In genomic region chr6:132812756-132813172, GRCh38 we compare ENCODE assay signal across 9 cellular contexts. TPM values are rescaled to one million over a fixed set of nuclear protein-coding genes. Genes with fewer than 3 reads are reported as not detected.
DNase-seq lines count a peak whose midpoint lies in the region; ATAC-seq and TF ChIP-seq lines count a peak whose summit lies in the region.
"Had no signal": no experiment of that assay in that cellular context is flagged by ENCODE, and none has a peak within 500 bp of the region (broad histone marks: within the 10 kb centered on the region; RNA-seq: fewer than 3 reads in every experiment).

No MANE protein-coding gene starts in this region.

- no peaks in the 10 kb centered on the region for H3K27me3 Mint-ChIP-seq in T-cell

- H3K4me1 ChIP-seq in hepatocyte (ENCODE audit: insufficient read depth) (peaks cover 19% of the 10 kb centered on the region), smooth muscle cell (ENCODE audit: low read depth) (peaks cover 21% of the 10 kb centered on the region)

- TF ChIP-seq CTCF in hepatocyte (IDR thresholded peaks at IDR 0.05; ENCODE audit: poor library complexity) (no peak), smooth muscle cell (IDR thresholded peaks at IDR 0.05; ENCODE audit: borderline replicate concordance, insufficient read depth, poor library complexity, severe bottlenecking) (no peak)

- no peaks in the 10 kb centered on the region for H3K9me3 ChIP-seq in hepatocyte (ENCODE audit: low read depth)
- no peaks in the 10 kb centered on the region for H3K9me3 ChIP-seq in smooth muscle cell (replicated peaks; ENCODE audit: low read depth)

- H3K4me3 ChIP-seq in hepatocyte, result peak overlapping the region; percentile 84
- H3K4me3 ChIP-seq in smooth muscle cell, result peak overlapping the region; percentile 95

- H3K36me3 Mint-ChIP-seq in T-cell, result peaks cover 26% of the 10 kb centered on the region

- H3K36me3 ChIP-seq in hepatocyte (replicated peaks; ENCODE audit: insufficient read depth, low read depth) (no peaks in the 10 kb centered on the region), smooth muscle cell (ENCODE audit: low read depth) (no peaks in the 10 kb centered on the region)

- H3K9ac ChIP-seq in smooth muscle cell (ENCODE audit: low read depth), result peak overlapping the region; percentile 75

- H3K79me2 ChIP-seq in hepatocyte, result peaks cover 32% of the 10 kb centered on the region
- H3K79me2 ChIP-seq in smooth muscle cell (ENCODE audit: low read depth), result peaks cover 28% of the 10 kb centered on the region

- POLR2A ChIA-PET in T-cell (lab: Charles Lee), result interaction anchor here (0.6 to 2.1 kb wide), 14 partner anchors 9 to 1825 kb away, joined by 3 to 16 read pairs (median 4); partner anchors contain the start of gene SLC18B1 (in 2 of the 2)

- H3K27me3 ChIP-seq in hepatocyte (no peaks in the 10 kb centered on the region), smooth muscle cell (ENCODE audit: low read depth) (peaks cover 9% of the 10 kb centered on the region)

- ATAC-seq in HG02840 (IDR thresholded peaks at IDR 0.05; ENCODE audit: low FRiP score, unreplicated experiment) (peak; percentile 10), T-cell (replicated peaks in 1 of 4) (peak in 1 of 4 experiments; percentile 3), GM19467 (IDR thresholded peaks at IDR 0.05; ENCODE audit: unreplicated experiment) (no peak)

- H3K4me3 Mint-ChIP-seq in T-cell, result peak overlapping the region; percentile 98 to 100 (median 98)

- no peaks in the 10 kb centered on the region for H3K9me2 ChIP-seq in hepatocyte (replicated peaks; ENCODE audit: insufficient read depth)

- WGBS in hepatocyte (ENCODE audit: low lambda C conversion rate, missing lambda C conversion rate), result 6% methylated on average over 5 of the region's 5 CpGs
- 4% methylated on average over 5 of the region's 5 CpGs for WGBS in smooth muscle cell (ENCODE audit: low lambda C conversion rate)

- peaks cover 24% of the 10 kb centered on the region for H3F3A ChIP-seq in smooth muscle cell (ENCODE audit: low read depth)

- peaks cover 39 to 51% (median 42%) of the 10 kb centered on the region in 3 donors for H3K4me1 Mint-ChIP-seq in T-cell

- peak; percentile 21 for DNase-seq in SIG-M5 treated with dmso at 0.1 percent for 504 hours (lab: John Stamatoyannopoulos, UW; ENCODE audit: unreplicated experiment)
- no peak for DNase-seq in SIG-M5 (lab: John Stamatoyannopoulos, UW)
- DNase-seq in T-cell, result peak in 2 of 34 experiments; percentile 10 to 19
- DNase-seq in hepatocyte (ENCODE audit: low spot score), result no peak
- no peak for DNase-seq in smooth muscle cell (lab: John Stamatoyannopoulos, UW; ENCODE audit: unreplicated experiment)
- DNase-seq in NCI-H187 treated with DMSO at 0.1 percent for 48 hours (lab: John Stamatoyannopoulos, UW), result no peak

- H3K4me2 ChIP-seq in hepatocyte (peak overlapping the region; percentile 94), smooth muscle cell (peak overlapping the region; percentile 91)

- peak overlapping the region; percentile 96 for H3K27ac ChIP-seq in hepatocyte
- peak overlapping the region; percentile 56 for H3K27ac ChIP-seq in smooth muscle cell (ENCODE audit: low read depth)

- CTCF ChIA-PET in T-cell (lab: Charles Lee), result interaction anchor here (0.5 to 4.3 kb wide), 13 partner anchors 10 to 1284 kb away, joined by 3 to 53 read pairs (median 3); partner anchors contain the start of gene SLC18B1 (in 1 of the 2)

- H3K9me3 Mint-ChIP-seq in T-cell, result no peaks in the 10 kb centered on the region

- H4K20me1 ChIP-seq in hepatocyte (ENCODE audit: insufficient read depth, poor library complexity, severe bottlenecking) (peaks cover 33% of the 10 kb centered on the region), smooth muscle cell (ENCODE audit: low read depth) (peaks cover 33% of the 10 kb centered on the region)

- peak overlapping the region; percentile 99 for H2AFZ ChIP-seq in hepatocyte
- peak overlapping the region; percentile 99 for H2AFZ ChIP-seq in smooth muscle cell (ENCODE audit: low read depth)

- H3K27ac Mint-ChIP-seq in T-cell, result peak overlapping the region; percentile 99 to 100

RNA-seq across cellular contexts. Expression of gene RPS12, which starts 1.6 kb away (rescaled TPM):
- total RNA-seq in T-cell (1,000 to 10,000 TPM; 2,053 to 2,496 (median 2,353) TPM), hepatocyte (1,429 and 1,761 TPM in 2 replicates), smooth muscle cell (1,951 and 1,972 TPM in 2 replicates)
- polyA plus RNA-seq in hepatocyte (421 and 442 TPM in 2 replicates), smooth muscle cell (507 and 567 TPM in 2 replicates)

RNA-seq across cellular contexts. Expression of gene SLC18B1, which starts 14.3 kb away (rescaled TPM):
- total RNA-seq in T-cell, result 10 to 100 TPM in 3 of 5 donors, 1 to 10 TPM in 2; 5.5 to 15.8 (median 13.0) TPM
- 27.3 and 28.8 TPM in 2 replicates for total RNA-seq in hepatocyte
- polyA plus RNA-seq in hepatocyte, result 10.6 and 20.0 TPM in 2 replicates
- 7.4 and 7.8 TPM in 2 replicates for total RNA-seq in smooth muscle cell
- 5.4 and 7.1 TPM in 2 replicates for polyA plus RNA-seq in smooth muscle cell

RNA-seq across cellular contexts. Expression of gene VNN2, which starts 55.1 kb away (rescaled TPM):
- total RNA-seq in T-cell (10 to 100 TPM; 18.4 to 28.1 (median 19.9) TPM), hepatocyte (4.0 and 6.8 TPM in 2 replicates), smooth muscle cell (not detected in 2 replicates)
- polyA plus RNA-seq in hepatocyte (1.1 and 1.9 TPM in 2 replicates), smooth muscle cell (not detected in 2 replicates)
- total RNA-seq: dermis microvascular lymphatic vessel endothelial cell had no signal
